ENCODE assay signal across 21 cellular contexts in the genomic region with DNA sequence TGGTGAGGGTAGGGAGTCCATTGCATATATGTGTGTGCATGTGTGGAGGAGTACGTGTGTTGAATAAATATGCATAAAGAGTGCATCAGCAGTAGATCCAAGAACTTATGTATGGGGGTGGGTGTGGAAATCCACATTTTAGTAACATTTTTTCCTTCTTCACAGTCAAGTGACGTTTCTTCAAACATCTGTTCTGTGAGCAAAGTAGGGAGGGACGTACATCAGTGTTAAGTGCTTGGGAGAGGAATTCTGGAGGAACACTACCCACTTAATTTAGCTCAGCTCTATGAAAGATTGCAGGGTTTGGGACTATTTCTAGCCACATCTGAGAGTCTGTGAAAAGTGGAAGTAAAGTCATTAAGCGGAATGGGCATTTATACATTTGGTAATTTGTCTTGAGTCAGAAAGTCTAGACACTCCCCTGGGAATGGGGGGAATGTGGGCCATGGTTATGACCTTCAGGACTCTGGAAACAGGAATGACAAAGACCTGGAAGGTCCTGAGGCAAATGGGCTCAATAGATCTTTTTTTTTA.
DNase-seq lines count a peak whose midpoint lies in the region; FAIRE-seq and TF ChIP-seq lines count a peak whose summit lies in the region.
"Had no signal": no experiment of that assay in that cellular context is flagged by ENCODE, and none has a peak within 500 bp of the region (broad histone marks: within the 10 kb centered on the region; RNA-seq: fewer than 3 reads in every experiment).

No MANE protein-coding gene starts in this region.

- H3K4me1 Mint-ChIP-seq in astrocyte (ENCODE audit: low read depth, unreplicated experiment) = no peaks in the 10 kb centered on the region
- H3K4me1 Mint-ChIP-seq: IgD-negative memory B cell had no signal

- no peak overlapping the region for H3K27ac ChIP-seq in astrocyte (ENCODE audit: low read depth, low read length)
- H3K27ac ChIP-seq in smooth muscle cell (ENCODE audit: low read depth) = no peak overlapping the region
- H3K27ac ChIP-seq: 22Rv1, C4-2B had no signal

- H3K79me2 ChIP-seq in astrocyte (ENCODE audit: insufficient read depth, low read length) = no peaks in the 10 kb centered on the region
- H3K79me2 ChIP-seq in smooth muscle cell (ENCODE audit: low read depth) = no peaks in the 10 kb centered on the region

- H2AFZ ChIP-seq in astrocyte (ENCODE audit: low read depth, low read length) (no peak overlapping the region), smooth muscle cell (ENCODE audit: low read depth) (no peak overlapping the region)

- no peak overlapping the region for H3K9ac ChIP-seq in astrocyte (ENCODE audit: low read length)
- no peak overlapping the region for H3K9ac ChIP-seq in skeletal muscle satellite cell (ENCODE audit: low read depth, low read length)
- no peak overlapping the region for H3K9ac ChIP-seq in smooth muscle cell (ENCODE audit: low read depth)

- H3K4me2 ChIP-seq in astrocyte (ENCODE audit: low read length) (no peak overlapping the region), skeletal muscle satellite cell (ENCODE audit: low read length) (peak overlapping the region; percentile 65), smooth muscle cell (no peak overlapping the region)

- H3K36me3 Mint-ChIP-seq in astrocyte (ENCODE audit: low read depth, unreplicated experiment) = no peaks in the 10 kb centered on the region

- no peaks in the 10 kb centered on the region for H3F3A ChIP-seq in smooth muscle cell (ENCODE audit: low read depth)

- H3K36me3 ChIP-seq in astrocyte (ENCODE audit: insufficient read depth, low read length) = no peaks in the 10 kb centered on the region
- H3K36me3 ChIP-seq in skeletal muscle satellite cell (ENCODE audit: insufficient read depth, low read length) = no peaks in the 10 kb centered on the region
- no peaks in the 10 kb centered on the region for H3K36me3 ChIP-seq in smooth muscle cell (ENCODE audit: low read depth)

- DNase-seq in NCI-H2227 treated with DMSO at 0.1 percent for 48 hours (lab: John Stamatoyannopoulos, UW) (peak; percentile 41), NCI-H2227 (lab: John Stamatoyannopoulos, UW; ENCODE audit: unreplicated experiment) (no peak), astrocyte (ENCODE audit: low read depth) (peak; percentile 6), middle frontal gyrus (ENCODE audit: extremely low spot score, low spot score) (peak; percentile 66), occipital lobe (lab: John Stamatoyannopoulos, UW) (no peak), smooth muscle cell (lab: John Stamatoyannopoulos, UW; ENCODE audit: unreplicated experiment) (no peak)
- no peak for DNase-seq in activated CD8-positive, alpha-beta memory T cell treated with anti-CD3 and anti-CD28 coated beads for 24 hours
- DNase-seq: ACHN, GDM1, NCI-H1105, NCI-H146, NCI-H2029 treated with DMSO at 0.1 percent for 48 hours, NCI-H526, OCI-M1 had no signal

- H3K27me3 Mint-ChIP-seq in astrocyte (ENCODE audit: low read depth, unreplicated experiment) = peaks cover 3% of the 10 kb centered on the region

- TF ChIP-seq CTCF in astrocyte (IDR thresholded peaks at IDR 0.05; ENCODE audit: insufficient read depth, low read depth, low read length) (no peak), smooth muscle cell (IDR thresholded peaks at IDR 0.05; ENCODE audit: borderline replicate concordance, insufficient read depth, poor library complexity, severe bottlenecking) (no peak)

- H3K4me1 ChIP-seq in astrocyte (ENCODE audit: insufficient read depth, low read length) (peaks cover 3% of the 10 kb centered on the region), skeletal muscle satellite cell (ENCODE audit: control insufficient read depth, insufficient read depth, low read length) (peaks cover 14% of the 10 kb centered on the region), smooth muscle cell (ENCODE audit: low read depth) (peaks cover 8% of the 10 kb centered on the region)

- H3K27ac Mint-ChIP-seq in astrocyte (ENCODE audit: unreplicated experiment) = no peak overlapping the region
- H3K27ac Mint-ChIP-seq: IgD-negative memory B cell had no signal

- no peaks in the 10 kb centered on the region for H4K20me1 ChIP-seq in astrocyte (ENCODE audit: insufficient read depth, low read length)
- no peaks in the 10 kb centered on the region for H4K20me1 ChIP-seq in smooth muscle cell (ENCODE audit: low read depth)

- H3K27me3 ChIP-seq in astrocyte (ENCODE audit: insufficient read depth, low read length) = no peaks in the 10 kb centered on the region
- no peaks in the 10 kb centered on the region for H3K27me3 ChIP-seq in skeletal muscle satellite cell (ENCODE audit: control insufficient read depth, insufficient read depth, low read length)
- no peaks in the 10 kb centered on the region for H3K27me3 ChIP-seq in smooth muscle cell (ENCODE audit: low read depth)

- FAIRE-seq in astrocyte (lab: Jason Lieb, UNC) = no peak
- FAIRE-seq: D721Med, GM18507, RCC 7860 had no signal

- H3K4me3 ChIP-seq in astrocyte (ENCODE audit: insufficient read depth, low read depth, low read length) (no peak overlapping the region), skeletal muscle satellite cell (ENCODE audit: low read length) (no peak overlapping the region), smooth muscle cell (no peak overlapping the region)

- H3K4me3 Mint-ChIP-seq in astrocyte (ENCODE audit: unreplicated experiment) = no peak overlapping the region
- H3K4me3 Mint-ChIP-seq: IgD-negative memory B cell had no signal

- WGBS in smooth muscle cell (ENCODE audit: low lambda C conversion rate) = 76% methylated on average over 4 of the region's 4 CpGs

- H3K9me3 ChIP-seq in astrocyte (ENCODE audit: insufficient read depth, low read depth, low read length) (no peaks in the 10 kb centered on the region), skeletal muscle satellite cell (replicated peaks; ENCODE audit: low read length) (no peaks in the 10 kb centered on the region), smooth muscle cell (replicated peaks; ENCODE audit: low read depth) (no peaks in the 10 kb centered on the region)

- H3K9me3 Mint-ChIP-seq in astrocyte (ENCODE audit: unreplicated experiment) = peaks cover 2% of the 10 kb centered on the region
- H3K9me3 Mint-ChIP-seq: IgD-negative memory B cell had no signal

Comparison
In these comparisons a context has a peak if more than half of its experiments do, and no peak if none do; other contexts are left out.
1. DNase-seq: peak in NCI-H2227 treated with DMSO at 0.1 percent for 48 hours (single experiment), astrocyte (single experiment) and middle frontal gyrus (single experiment); none in NCI-H2227 (single experiment), occipital lobe (single experiment), smooth muscle cell (single experiment) and activated CD8-positive, alpha-beta memory T cell treated with anti-CD3 and anti-CD28 coated beads for 24 hours (single experiment).